14 cellular contexts compared by ENCODE assay signal in genomic region chr1:68228833-68229232, GRCh38. TPM values are rescaled to one million over a fixed set of nuclear protein-coding genes. Genes with fewer than 3 reads are reported as not detected.
A peak's percentile ranks its signal among the peaks of the same experiment; 100 is the strongest.
DNase-seq lines count a peak whose midpoint lies in the region; ATAC-seq and TF ChIP-seq lines count a peak whose summit lies in the region.
"Had no signal": no experiment of that assay in that cellular context is flagged by ENCODE, and none has a peak within 500 bp of the region (broad histone marks: within the 10 kb centered on the region; RNA-seq: fewer than 3 reads in every experiment).

No MANE protein-coding gene starts in this region.

- no peak overlapping the region for H3K4me2 ChIP-seq in GM23338

- ATAC-seq in GM23338 = no peak
- no peak for ATAC-seq in omental fat pad (ENCODE audit: low FRiP score)
- ATAC-seq: GM12878, left cardiac atrium, T-cell had no signal

- H3K79me2 ChIP-seq in GM23338 (replicated peaks; ENCODE audit: insufficient read depth) = no peaks in the 10 kb centered on the region

- H3K4me3 Mint-ChIP-seq in GM23338 = no peak overlapping the region
- H3K4me3 Mint-ChIP-seq in activated T-cell treated with anti-CD3 and anti-CD28 coated beads, Interleukin-2, amount 50 U/mL, for 24 hours = no peak overlapping the region

- peaks cover 24% of the 10 kb centered on the region for H3K4me1 ChIP-seq in GM23338 (ENCODE audit: insufficient read depth)

- H3F3A ChIP-seq in GM23338 (replicated peaks; ENCODE audit: low read depth) = no peaks in the 10 kb centered on the region; the same call in 1 of the 2 replicates

- no peak overlapping the region for H3K27ac Mint-ChIP-seq in GM23338
- no peak overlapping the region for H3K27ac Mint-ChIP-seq in activated T-cell treated with anti-CD3 and anti-CD28 coated beads, Interleukin-2, amount 50 U/mL, for 24 hours
- H3K27ac Mint-ChIP-seq: T-cell had no signal

- TF ChIP-seq CTCF in GM23338 (conservative IDR thresholded peaks at IDR 0.05; ENCODE audit: low read depth in 2 of 2) (no peak), WI38 (IDR thresholded peaks at IDR 0.05; ENCODE audit: low read depth, low read length) (no peak), fibroblast of the aortic adventitia (IDR thresholded peaks at IDR 0.05; ENCODE audit: insufficient read depth, low read length) (no peak), omental fat pad (IDR thresholded peaks at IDR 0.05) (no peak)

- DNase-seq in GM23338 (ENCODE audit: low spot score) = peak; percentile 10
- DNase-seq in fibroblast of the aortic adventitia (ENCODE audit: low read depth) = peak; percentile 74
- no peak for DNase-seq in skeletal muscle cell (ENCODE audit: low read depth)
- no peak for DNase-seq in omental fat pad (ENCODE audit: low spot score)
- no peak for DNase-seq in Kasumi-1 (lab: John Stamatoyannopoulos, UW)
- DNase-seq in activated T-cell treated with anti-CD3 and anti-CD28 coated beads, Interleukin-2, amount 50 U/mL, for 24 hours = no peak
- no peak for DNase-seq in inferior parietal cortex (ENCODE audit: extremely low spot score)
- DNase-seq: adrenal gland, left cardiac atrium, MM.1S, posterior cingulate gyrus, T-cell had no signal

- H3K36me3 ChIP-seq in GM23338 (ENCODE audit: insufficient read depth) = no peaks in the 10 kb centered on the region
- H3K36me3 ChIP-seq: adrenal gland had no signal

- H3K27ac ChIP-seq in GM23338 (ENCODE audit: low read depth) = no peak overlapping the region
- H3K27ac ChIP-seq: adrenal gland had no signal

- H3K4me3 ChIP-seq in GM23338 (no peak overlapping the region), WI38 (ENCODE audit: low read depth, low read length) (peak overlapping the region; percentile 32), fibroblast of the aortic adventitia (ENCODE audit: low read depth, low read length) (peak overlapping the region; percentile 52), skeletal muscle cell (ENCODE audit: low read depth, low read length) (peak overlapping the region; percentile 93)
- H3K4me3 ChIP-seq: adrenal gland, GM12878 had no signal

- H3K4me1 Mint-ChIP-seq in GM23338 = peaks cover 35% of the 10 kb centered on the region
- H3K4me1 Mint-ChIP-seq in activated T-cell treated with anti-CD3 and anti-CD28 coated beads, Interleukin-2, amount 50 U/mL, for 24 hours (ENCODE audit: low read depth) = peaks cover 16% of the 10 kb centered on the region

- H3K27me3 ChIP-seq in GM23338 (ENCODE audit: insufficient read depth) = peaks cover 98% of the 10 kb centered on the region
- H3K27me3 ChIP-seq: adrenal gland had no signal

- 0 out of 2 replicates have a peak, but pooled peaks cover 4% of the 10 kb centered on the region for H4K20me1 ChIP-seq in GM23338 (replicated peaks; ENCODE audit: insufficient read depth)

- no peak overlapping the region for H2AFZ ChIP-seq in GM23338

- H3K27me3 Mint-ChIP-seq in GM23338 (ENCODE audit: insufficient read depth, low read depth, poor library complexity) = peaks cover 59% of the 10 kb centered on the region
- peaks cover 56% of the 10 kb centered on the region for H3K27me3 Mint-ChIP-seq in activated T-cell treated with anti-CD3 and anti-CD28 coated beads, Interleukin-2, amount 50 U/mL, for 24 hours

- peaks cover 3% of the 10 kb centered on the region; the same call in 1 of the 3 replicates for H3K9me3 Mint-ChIP-seq in GM23338
- no peaks in the 10 kb centered on the region for H3K9me3 Mint-ChIP-seq in activated T-cell treated with anti-CD3 and anti-CD28 coated beads, Interleukin-2, amount 50 U/mL, for 24 hours

- H3K9me2 ChIP-seq in GM23338 (ENCODE audit: insufficient read depth) = no peaks in the 10 kb centered on the region

- H3K36me3 Mint-ChIP-seq in GM23338 (ENCODE audit: low read depth) = no peaks in the 10 kb centered on the region
- H3K36me3 Mint-ChIP-seq in activated T-cell treated with anti-CD3 and anti-CD28 coated beads, Interleukin-2, amount 50 U/mL, for 24 hours (ENCODE audit: low read depth) = no peaks in the 10 kb centered on the region
- H3K36me3 Mint-ChIP-seq: T-cell had no signal

TF ChIP-seq in GM23338, 12 proteins besides CTCF, POLR2A, EP300 and RAD21:
- TF ChIP-seq CREB1 (CRISPR knock-in tag; IDR thresholded peaks at IDR 0.05; ENCODE audit: low read depth) = no peak
- no peak for TF ChIP-seq ZNF114 (CRISPR knock-in tag; IDR thresholded peaks at IDR 0.05)
- TF ChIP-seq EZH2 (IDR thresholded peaks at IDR 0.05; ENCODE audit: low read depth, unreplicated experiment) = peak; percentile 11
TF ChIP-seq in GM23338: peak in this region for 1.

RNA-seq across cellular contexts. Expression of gene WLS, which starts 3.5 kb away (rescaled TPM):
- total RNA-seq in GM23338 (2014; rRNA removed; shearing (Covaris generic)) = 1.2 and 2.7 TPM in 2 replicates
- 0.73 and 0.87 TPM in 2 replicates for polyA plus RNA-seq in GM23338 (2016; fragmentation: Nextera tagmentation; extraction: Ambion mirVana)
- 27.3 and 235 TPM in 2 replicates for total RNA-seq in fibroblast of the aortic adventitia (ENCODE audit: low replicate concordance)
- 100 to 1,000 TPM in 1 of 4 donors, 10 to 100 TPM in 3; 44.4 to 114 (median 55.2) TPM for total RNA-seq in omental fat pad

Comparison
In these comparisons a context has a peak if more than half of its experiments do, and no peak if none do; other contexts are left out.
1. DNase-seq: peak in GM23338 (single experiment) and fibroblast of the aortic adventitia (single experiment); none in skeletal muscle cell (single experiment), omental fat pad (single experiment), Kasumi-1 (0 of 2), activated T-cell treated with anti-CD3 and anti-CD28 coated beads, Interleukin-2, amount 50 U/mL, for 24 hours (single experiment) and inferior parietal cortex (single experiment).